8 cellular contexts compared by ENCODE assay signal in the genomic region with DNA sequence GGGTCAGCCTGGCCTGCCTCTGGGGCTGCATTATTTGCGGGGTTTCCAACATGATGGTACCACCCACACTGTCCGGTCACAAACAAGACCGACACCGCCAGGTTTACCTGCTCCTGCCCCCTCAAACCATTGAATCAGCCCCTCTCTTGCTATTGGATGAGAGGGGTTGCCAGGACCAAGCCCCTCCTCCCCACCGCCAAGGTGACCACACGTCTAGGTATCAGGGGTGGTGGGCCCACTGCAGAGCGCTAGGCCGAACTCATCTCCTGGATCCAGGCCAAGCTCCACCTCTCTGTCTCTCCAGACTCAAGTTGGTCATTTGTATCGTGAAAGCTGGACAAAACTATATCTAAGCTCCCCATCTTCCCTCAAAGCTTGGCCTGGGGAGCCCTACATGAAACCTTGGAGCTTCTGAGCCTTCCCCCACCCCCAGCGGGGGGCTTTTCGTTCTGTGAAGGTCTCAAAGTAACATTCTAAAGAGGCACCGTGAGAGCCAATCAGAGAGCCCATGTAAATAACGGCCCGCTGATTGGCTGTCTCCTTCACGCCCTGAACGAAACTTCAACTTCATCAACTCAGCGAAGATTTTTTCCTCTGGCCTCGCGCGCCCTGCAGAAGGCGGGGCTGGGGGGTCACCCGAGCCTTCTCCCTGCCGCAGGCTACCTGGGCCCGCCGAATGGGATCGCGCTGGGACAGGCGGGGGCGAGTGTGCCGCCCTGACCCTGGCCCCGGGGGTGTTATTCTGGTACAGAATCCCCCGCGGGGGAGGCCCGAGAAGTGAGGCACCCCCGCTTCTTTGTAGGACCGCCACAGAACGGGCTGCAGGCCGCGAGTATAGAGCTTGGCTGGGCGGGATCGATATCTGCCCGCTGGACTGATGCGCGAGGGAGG. TPM values are rescaled to one million over a fixed set of nuclear protein-coding genes. Genes with fewer than 3 reads are reported as not detected.
DNase-seq lines count a peak whose midpoint lies in the region; ATAC-seq, FAIRE-seq and TF ChIP-seq lines count a peak whose summit lies in the region.

No MANE protein-coding gene starts in this region.

- peaks cover 25 to 28% of the 10 kb centered on the region in 2 experiments for H3K27me3 ChIP-seq in endothelial cell of umbilical vein (ENCODE audit: control insufficient read depth in 2 of 2, insufficient read depth in 2 of 2, low read length in 2 of 2)
- H3K27me3 ChIP-seq in mesendoderm (ENCODE audit: insufficient read depth, low read length, poor library complexity) = peaks cover 6% of the 10 kb centered on the region

- H2BK5ac ChIP-seq in mesendoderm (ENCODE audit: low read length) = peak overlapping the region; percentile 46

- H2BK120ac ChIP-seq in mesendoderm (ENCODE audit: low read depth, low read length) = no peak overlapping the region

- peak overlapping the region; percentile 41 for H3K18ac ChIP-seq in mesendoderm (ENCODE audit: low read length)

- no peak overlapping the region for H4K8ac ChIP-seq in mesendoderm (ENCODE audit: low read depth, low read length)

- ATAC-seq in stimulated activated naive CD8-positive, alpha-beta T cell treated with anti-CD3 and anti-CD28 coated beads, Interleukin-15, Interleukin-2, amounts not matched to agents 100 U/mL and 50 U/mL, for 24 hours = peak; percentile 16

- H4K20me1 ChIP-seq in endothelial cell of umbilical vein (replicated peaks; ENCODE audit: control insufficient read depth, extremely low read depth, insufficient read depth, low read length) = no peaks in the 10 kb centered on the region

- intact Hi-C loops in Calu3 (cut with micrococcal nuclease; ENCODE audit: unreplicated experiment) = no loop called here
- intact Hi-C loops in endothelial cell of umbilical vein (cut with micrococcal nuclease) = loop anchor here (2.0 kb wide), 2 partner anchors 15 to 35 kb away; no protein-coding TSS in a partner anchor

- H3K4me1 Mint-ChIP-seq in Calu3 (ENCODE audit: low read depth, unreplicated experiment) = peaks cover 28% of the 10 kb centered on the region

- H3K9me3 ChIP-seq in HEK293 (ENCODE audit: control insufficient read depth, insufficient read depth, low read depth, low read length) (no peaks in the 10 kb centered on the region), endothelial cell of umbilical vein (replicated peaks; ENCODE audit: control insufficient read depth, insufficient read depth, low read length) (no peaks in the 10 kb centered on the region)

- H3K36me3 ChIP-seq in HEK293 (ENCODE audit: control insufficient read depth in 2 of 2, insufficient read depth in 1 of 2, low read length in 2 of 2) = no peaks in the 10 kb centered on the region
- H3K36me3 ChIP-seq in endothelial cell of umbilical vein (ENCODE audit: control insufficient read depth in 2 of 2, extremely low read depth in 1 of 2, insufficient read depth in 2 of 2, low read length in 2 of 2) = no peaks in the 10 kb centered on the region
- no peaks in the 10 kb centered on the region for H3K36me3 ChIP-seq in mesendoderm (ENCODE audit: control insufficient read depth, insufficient read depth, low read length)

- H3K9ac ChIP-seq in endothelial cell of umbilical vein (replicated peaks; ENCODE audit: extremely low read depth, insufficient read depth, low read length) = no peak overlapping the region
- peak overlapping the region; percentile 65 for H3K9ac ChIP-seq in mesendoderm (ENCODE audit: low read length)

- no TSS peak for BruUV-seq in Calu3 (replicated peaks; lab: Mats Ljungman, UMichigan)
- BruUV-seq in endothelial cell of umbilical vein (replicated peaks; lab: Mats Ljungman, UMichigan) = no TSS peak

- no CpG with 5 or more reads among the region's 44 CpGs for WGBS in mesendoderm (ENCODE audit: extremely low coverage, insufficient coverage, low lambda C conversion rate)

- POLR2A ChIA-PET in HEK293 (lab: Yijun Ruan, JAX) = interaction anchor here (0.5 to 4.6 kb wide), 12 partner anchors 8 to 109 kb away, joined by 3 to 25 read pairs (median 4); a partner anchor contains a TSS
- POLR2A ChIA-PET in endothelial cell of umbilical vein (lab: Charles Lee) = no interaction called here

- peak overlapping the region; percentile 66 for H3K4me3 Mint-ChIP-seq in Calu3 (ENCODE audit: low read depth, unreplicated experiment)

- peak overlapping the region; percentile 85 for H3K56ac ChIP-seq in mesendoderm (ENCODE audit: low read length)

- H2AK5ac ChIP-seq in mesendoderm (ENCODE audit: low read length) = peak overlapping the region; percentile 9

- H3K4me3 ChIP-seq in HEK293 (ENCODE audit: low read depth, low read length) = peak overlapping the region; percentile 17
- H3K4me3 ChIP-seq in endothelial cell of umbilical vein (replicated peaks in 1 of 3; ENCODE audit: insufficient read depth in 1 of 3, low read depth in 1 of 3, low read length in 3 of 3) = peak overlapping the region in 1 of 3 experiments; percentile 4
- no peak overlapping the region for H3K4me3 ChIP-seq in mesendoderm (ENCODE audit: low read length)

- dilution Hi-C loops in endothelial cell of umbilical vein (cut with MboI; ENCODE audit: extremely low pct_ligation_motif_present, low sequenced_read_pairs) = no loop called here

- peak; percentile 87 for FAIRE-seq in endothelial cell of umbilical vein (lab: Jason Lieb, UNC)

- no peaks in the 10 kb centered on the region for H3K9me1 ChIP-seq in endothelial cell of umbilical vein (replicated peaks; ENCODE audit: control insufficient read depth, extremely low read depth, insufficient read depth, low read length)

- H2AFZ ChIP-seq in endothelial cell of umbilical vein (ENCODE audit: low read depth, low read length) = peak overlapping the region; percentile 36

- peak overlapping the region; percentile 36 for H3K27ac Mint-ChIP-seq in Calu3 (ENCODE audit: unreplicated experiment)

- H3K4me1 ChIP-seq in HEK293 (ENCODE audit: control insufficient read depth, insufficient read depth, low read length) = peaks cover 16% of the 10 kb centered on the region
- H3K4me1 ChIP-seq in endothelial cell of umbilical vein (ENCODE audit: control insufficient read depth, extremely low read depth, insufficient read depth, low read length) = peaks cover 18% of the 10 kb centered on the region
- H3K4me1 ChIP-seq in mesendoderm (ENCODE audit: control insufficient read depth, low read depth, low read length) = peaks cover 18% of the 10 kb centered on the region

- no peak overlapping the region for H4K5ac ChIP-seq in mesendoderm (ENCODE audit: low read length)

- H3K79me1 ChIP-seq in mesendoderm (ENCODE audit: low read length) = no peaks in the 10 kb centered on the region

- H3K27ac ChIP-seq in HEK293 (ENCODE audit: extremely low read depth, low read depth, low read length) = peak overlapping the region; percentile 67
- no peak overlapping the region for H3K27ac ChIP-seq in endothelial cell of umbilical vein (ENCODE audit: insufficient read depth, low read depth, low read length)
- H3K27ac ChIP-seq in mesendoderm (ENCODE audit: low read depth, low read length) = peak overlapping the region; percentile 75

- no peak overlapping the region for H3K23ac ChIP-seq in mesendoderm (ENCODE audit: low read length)

- H2BK15ac ChIP-seq in mesendoderm (replicated peaks; ENCODE audit: low read depth) = no peak overlapping the region

- H3K79me2 ChIP-seq in endothelial cell of umbilical vein (ENCODE audit: control insufficient read depth, insufficient read depth, low read length) (no peaks in the 10 kb centered on the region), mesendoderm (ENCODE audit: control insufficient read depth, insufficient read depth, low read length) (no peaks in the 10 kb centered on the region)

- TF ChIP-seq POLR2A in endothelial cell of umbilical vein (IDR thresholded peaks at IDR 0.05; ENCODE audit: low read depth, low read length) = no peak

- CTCF ChIA-PET in Calu3 (lab: Charles Lee) (interaction anchor here (0.6 to 1.5 kb wide), 4 partner anchors 19 to 110 kb away, joined by 3 to 4 read pairs (median 3); a partner anchor contains a TSS), HEK293 (lab: Yijun Ruan, JAX) (interaction anchor here (0.8 to 2.2 kb wide), 4 partner anchors 16 to 112 kb away, joined by 3 to 12 read pairs (median 4); no protein-coding TSS in a partner anchor), endothelial cell of umbilical vein (lab: Charles Lee) (interaction anchor here (1.0 to 2.4 kb wide), 4 partner anchors 10 to 47 kb away, joined by 3 to 6 read pairs (median 3); no protein-coding TSS in a partner anchor)

- H3K36me3 Mint-ChIP-seq in Calu3 (ENCODE audit: insufficient read depth, unreplicated experiment) = peaks cover 6% of the 10 kb centered on the region

- H3K4ac ChIP-seq in mesendoderm (ENCODE audit: low read depth, low read length) = peak overlapping the region; percentile 39

- TF ChIP-seq CTCF in Calu3 (IDR thresholded peaks at IDR 0.05; ENCODE audit: unreplicated experiment) (no peak), HEK293 (tag by site-specific recombination; IDR thresholded peaks at IDR 0.05) (no peak), endothelial cell of umbilical vein (IDR thresholded peaks at IDR 0.05; ENCODE audit: extremely low read depth in 1 of 2, insufficient read depth in 1 of 2, low read depth in 1 of 2, low read length in 2 of 2) (no peak)

- H3K4me2 ChIP-seq in endothelial cell of umbilical vein (ENCODE audit: insufficient read depth, low read length) (peak overlapping the region; percentile 39), mesendoderm (ENCODE audit: low read length) (peak overlapping the region; percentile 81)

- DNase-seq in Calu3 = peak; percentile 68
- DNase-seq in NCI-H460 (ENCODE audit: extremely low read depth, low read depth) = peak; percentile 81
- DNase-seq in activated CD8-positive, alpha-beta memory T cell treated with anti-CD3 and anti-CD28 coated beads, Interleukin-2, amount 50 U/mL, for 4 hours = peak; percentile 47
- DNase-seq in endothelial cell of umbilical vein (ENCODE audit: low read depth, low spot score) = peak; percentile 67
- DNase-seq in mesendoderm = peak; percentile 98
- peak; percentile 65 for DNase-seq in stimulated activated naive CD8-positive, alpha-beta T cell treated with anti-CD3 and anti-CD28 coated beads, Interleukin-15, Interleukin-2, amounts not matched to agents 100 U/mL and 50 U/mL, for 24 hours
- DNase-seq in SKM-1 (lab: John Stamatoyannopoulos, UW; ENCODE audit: unreplicated experiment) = no peak

- peaks cover 41% of the 10 kb centered on the region for H3K27me3 Mint-ChIP-seq in Calu3 (ENCODE audit: unreplicated experiment)

- no peaks in the 10 kb centered on the region for H3K9me3 Mint-ChIP-seq in Calu3 (ENCODE audit: low read depth, unreplicated experiment)

RNA-seq across cellular contexts. Expression of a gene that starts 49.6 kb away (rescaled TPM):
- total RNA-seq in Calu3 (2022) = not detected in 2 replicates
- 0.12 TPM in 1 of 2 replicates, not detected in the other for total RNA-seq in NCI-H460 (2014; rRNA removed; shearing (Covaris generic))
- polyA plus RNA-seq in NCI-H460 (2014; cell fraction: nucleus; rRNA removed) = not detected in 2 replicates
- not detected in 2 replicates for total RNA-seq in endothelial cell of umbilical vein
- polyA plus RNA-seq in endothelial cell of umbilical vein = not detected in 2 replicates
- polyA plus RNA-seq in endothelial cell of umbilical vein (2011; cell fraction: cytosol; rRNA removed) = not detected in 2 replicates
- polyA plus RNA-seq in endothelial cell of umbilical vein (2011; cell fraction: nucleus; rRNA removed) = 0.04 TPM in 1 of 2 replicates, not detected in the other
- polyA plus RNA-seq in endothelial cell of umbilical vein (2012) = not detected in 2 replicates
- polyA minus RNA-seq in endothelial cell of umbilical vein = 0.07 TPM in 1 of 2 replicates, not detected in the other
- not detected for polyA minus RNA-seq in endothelial cell of umbilical vein (2011; cell fraction: cytosol; rRNA and poly(A)+ RNA removed)
- polyA minus RNA-seq in endothelial cell of umbilical vein (2011; cell fraction: nucleus; rRNA and poly(A)+ RNA removed) = not detected in 2 replicates
- polyA plus RNA-seq in mesendoderm (2013, experiment 1 of 2) = 0.04 TPM
- polyA plus RNA-seq in mesendoderm (2013, experiment 2 of 2) = 0.03 TPM
